13 cellular contexts compared by ENCODE assay signal in genomic region chr7:116951366-116952292, GRCh38. TPM values are rescaled to one million over a fixed set of nuclear protein-coding genes. Genes with fewer than 3 reads are reported as not detected.
A peak's percentile ranks its signal among the peaks of the same experiment; 100 is the strongest.
DNase-seq lines count a peak whose midpoint lies in the region; ATAC-seq, FAIRE-seq and TF ChIP-seq lines count a peak whose summit lies in the region.
"Had no signal": no experiment of that assay in that cellular context is flagged by ENCODE, and none has a peak within 500 bp of the region (broad histone marks: within the 10 kb centered on the region; RNA-seq: fewer than 3 reads in every experiment).

No MANE protein-coding gene starts in this region.

- TF ChIP-seq CTCF in Caco-2 (IDR thresholded peaks at IDR 0.05; ENCODE audit: insufficient read depth in 1 of 2, low read depth in 1 of 2, low read length in 1 of 2, severe bottlenecking in 1 of 2, unreplicated experiment in 1 of 2) (no peak), K562 (IDR thresholded peaks at IDR 0.05 in 2 of 3, conservative IDR thresholded peaks at IDR 0.05 in 1 of 3; ENCODE audit: insufficient read depth in 2 of 3, low read depth in 1 of 3, low read length in 3 of 3) (no peak), neural progenitor cell (IDR thresholded peaks at IDR 0.05) (no peak), GM13976 (IDR thresholded peaks at IDR 0.05; ENCODE audit: borderline replicate concordance, control extremely low read depth, extremely low read depth, insufficient read depth, missing control alignments) (no peak)

- POLR2A ChIA-PET in Caco-2 (lab: Charles Lee) = no interaction called here
- POLR2A ChIA-PET in K562 (lab: Yijun Ruan, JAX) = interaction anchor here (0.7 to 5.0 kb wide), 5 partner anchors 8 to 95 kb away, joined by 3 to 40 read pairs (median 3); no protein-coding TSS in a partner anchor

- no peaks in the 10 kb centered on the region for H3K9me1 ChIP-seq in K562 (ENCODE audit: control insufficient read depth, insufficient read depth, low read length)

- TF ChIP-seq POLR2A in K562 (conservative IDR thresholded peaks at IDR 0.05) = peak; percentile 85

- TF ChIP-seq EP300 in K562 (IDR thresholded peaks at IDR 0.05; ENCODE audit: low read length) = no peak

- H3K9ac ChIP-seq in K562 (ENCODE audit: insufficient read depth in 1 of 2, low read depth in 2 of 2, low read length in 2 of 2) (peak overlapping the region; percentile 13 to 96; a peak in 3 of 4 replicates), neural progenitor cell (no peak overlapping the region)

- H3K36me3 ChIP-seq in Caco-2 (ENCODE audit: control insufficient read depth, insufficient read depth, low read length) (no peaks in the 10 kb centered on the region), K562 (ENCODE audit: control insufficient read depth, insufficient read depth, low read length) (peaks cover 7% of the 10 kb centered on the region; the same call in 1 of the 3 replicates), neural progenitor cell (no peaks in the 10 kb centered on the region)

- H3K4me1 ChIP-seq in Caco-2 = peaks cover 12% of the 10 kb centered on the region
- H3K4me1 ChIP-seq in K562 (replicated peaks in 1 of 2; ENCODE audit: control insufficient read depth in 2 of 2, insufficient read depth in 2 of 2, low read length in 2 of 2) = peaks cover 27 to 54% of the 10 kb centered on the region in 2 experiments
- H3K4me1 ChIP-seq in neural progenitor cell = peaks cover 13% of the 10 kb centered on the region

- H3K27ac ChIP-seq in K562 (ENCODE audit: extremely low read depth, low read depth, low read length) = peak overlapping the region; percentile 95
- H3K27ac ChIP-seq in neural progenitor cell = no peak overlapping the region

- H3K4me1 Mint-ChIP-seq in Caco-2 (ENCODE audit: low read depth, unreplicated experiment) = peaks cover 14% of the 10 kb centered on the region
- H3K4me1 Mint-ChIP-seq in neural progenitor cell = peaks cover 22% of the 10 kb centered on the region

- BruUV-seq in Caco-2 (replicated peaks; lab: Mats Ljungman, UMichigan) (no TSS peak), K562 (replicated peaks; lab: Mats Ljungman, UMichigan) (no TSS peak)

- FAIRE-seq in K562 (lab: Jason Lieb, UNC) = peak; percentile 94
- FAIRE-seq in GM19239 (lab: Jason Lieb, UNC) = no peak
- FAIRE-seq: HTR-8/SVneo had no signal

- ATAC-seq in K562 = peak; percentile 66
- ATAC-seq: SK-N-SH treated with all-trans-retinoic acid at 6 μM for 48 hours had no signal

- H3F3A ChIP-seq in neural progenitor cell (ENCODE audit: low read depth) = peaks cover 18% of the 10 kb centered on the region

- H3K4me3 ChIP-seq in Caco-2 (ENCODE audit: low read depth, low read length) (peak overlapping the region; percentile 91), K562 (peak overlapping the region; percentile 31), neural progenitor cell (no peak overlapping the region)

- no peaks in the 10 kb centered on the region for H4K20me1 ChIP-seq in K562 (replicated peaks; ENCODE audit: control insufficient read depth, insufficient read depth, low read length)
- H4K20me1 ChIP-seq in neural progenitor cell (ENCODE audit: low read depth) = no peaks in the 10 kb centered on the region

- H3K4me3 Mint-ChIP-seq in Caco-2 (ENCODE audit: unreplicated experiment) = peak overlapping the region; percentile 94
- peak overlapping the region; percentile 14 for H3K4me3 Mint-ChIP-seq in neural progenitor cell

- 0 out of 4 replicates have a peak, but pooled peaks of 1 of the 2 experiments have one; percentile 5 for TF ChIP-seq RAD21 in K562 (CRISPR knock-in tag; conservative IDR thresholded peaks at IDR 0.05 in 1 of 2, IDR thresholded peaks at IDR 0.05 in 1 of 2)

- CTCF ChIA-PET in Caco-2 (lab: Charles Lee) = no interaction called here
- CTCF ChIA-PET in K562 (lab: Yijun Ruan, JAX; ENCODE audit: low intra/inter-chr PET ratio) = no interaction called here

- H3K9me3 Mint-ChIP-seq in Caco-2 (ENCODE audit: unreplicated experiment) (no peaks in the 10 kb centered on the region), neural progenitor cell (no peaks in the 10 kb centered on the region)
- H3K9me3 Mint-ChIP-seq: activated CD4-positive, alpha-beta T cell treated with anti-CD3 and anti-CD28 coated beads, Interleukin-2, amount 10 ng/mL, durations not matched to agents 24 days and 14 days had no signal

- peak overlapping the region; percentile 98 for H2AFZ ChIP-seq in K562 (ENCODE audit: low read depth, low read length)
- no peak overlapping the region for H2AFZ ChIP-seq in neural progenitor cell (replicated peaks)

- H3K4me2 ChIP-seq in K562 (ENCODE audit: insufficient read depth, low read length) = peak overlapping the region; percentile 75
- H3K4me2 ChIP-seq in neural progenitor cell = no peak overlapping the region

- H3K36me3 Mint-ChIP-seq in Caco-2 (ENCODE audit: insufficient read depth, unreplicated experiment) = peaks cover 14% of the 10 kb centered on the region
- no peaks in the 10 kb centered on the region for H3K36me3 Mint-ChIP-seq in neural progenitor cell

- peaks cover 31% of the 10 kb centered on the region for H3K79me2 ChIP-seq in K562 (ENCODE audit: control insufficient read depth, insufficient read depth, low read length)
- H3K79me2 ChIP-seq in neural progenitor cell (ENCODE audit: low read depth) = no peaks in the 10 kb centered on the region

- H3K27me3 ChIP-seq in Caco-2 (replicated peaks; ENCODE audit: control insufficient read depth, insufficient read depth, low read length) (no peaks in the 10 kb centered on the region), K562 (ENCODE audit: control insufficient read depth in 2 of 2, insufficient read depth in 2 of 2, low read length in 2 of 2) (no peaks in the 10 kb centered on the region), neural progenitor cell (no peaks in the 10 kb centered on the region)

- H3K27ac Mint-ChIP-seq in Caco-2 (ENCODE audit: unreplicated experiment) (peak overlapping the region; percentile 73), neural progenitor cell (no peak overlapping the region)
- H3K27ac Mint-ChIP-seq: activated CD4-positive, alpha-beta T cell treated with anti-CD3 and anti-CD28 coated beads, Interleukin-2, amount 10 ng/mL, durations not matched to agents 24 days and 14 days had no signal

- H3K9me3 ChIP-seq in Caco-2 (no peaks in the 10 kb centered on the region), K562 (replicated peaks; ENCODE audit: control insufficient read depth, insufficient read depth, low read depth, low read length) (no peaks in the 10 kb centered on the region), neural progenitor cell (ENCODE audit: low read depth) (no peaks in the 10 kb centered on the region)

- in situ Hi-C loops in K562 (cut with MboI) (loop anchor here (25.0 kb wide), 1 partner anchor 1236 kb away; the partner anchor contains the start of gene LSM8), GM13976 (cut with MboI; ENCODE audit: low sequenced_read_pairs, unreplicated experiment) (no loop called here)

- H3K27me3 Mint-ChIP-seq in Caco-2 (ENCODE audit: insufficient read depth, unreplicated experiment) = no peaks in the 10 kb centered on the region
- no peaks in the 10 kb centered on the region for H3K27me3 Mint-ChIP-seq in neural progenitor cell (ENCODE audit: insufficient read depth, low read depth)

- intact Hi-C loops in Caco-2 (cut with micrococcal nuclease; ENCODE audit: unreplicated experiment) (loop anchor here (1.0 to 5.0 kb wide), 3 partner anchors 21 to 141 kb away; no protein-coding TSS in a partner anchor), K562 (cut with micrococcal nuclease) (loop anchor here (1.0 to 10.0 kb wide), 5 partner anchors 74 to 1233 kb away; partner anchors contain the start of genes LSM8 and TES)

- peak; percentile 64 to 80 for DNase-seq in Caco-2
- DNase-seq in NAMALWA (ENCODE audit: low spot score) = peak; percentile 23
- peak; percentile 75 to 96 (median 82) for DNase-seq in K562 (ENCODE audit: extremely low read depth in 1 of 4, low spot score in 3 of 4)
- no peak for DNase-seq in neural progenitor cell (ENCODE audit: low spot score)
- no peak for DNase-seq in GM19239 (ENCODE audit: insufficient read length, low spot score)
- DNase-seq in GM13976 (ENCODE audit: low spot score) = no peak
- DNase-seq in 8988T = no peak
- no peak for DNase-seq in NCI-H1694 (lab: John Stamatoyannopoulos, UW)
- DNase-seq: activated CD4-positive, alpha-beta T cell treated with anti-CD3 and anti-CD28 coated beads, Interleukin-2, amount 10 ng/mL, durations not matched to agents 24 days and 14 days; activated gamma-delta T cell; NCI-H1417 treated with DMSO at 0.1 percent for 48 hours had no signal

- WGBS in K562 (ENCODE audit: insufficient coverage, low coverage, missing lambda C conversion rate) = 9% methylated on average over 17 of the region's 17 CpGs

TF ChIP-seq in K562, 482 proteins besides CTCF, POLR2A, EP300 and RAD21 (continues in another document):
- TF ChIP-seq PKNOX1 (IDR thresholded peaks at IDR 0.05) = peak; percentile 86
- peak; percentile 54 for TF ChIP-seq RBFOX2 (IDR thresholded peaks at IDR 0.05; ENCODE audit: low read depth, low read length)

RNA-seq across cellular contexts. Expression of gene ST7, which starts 1.7 kb away (rescaled TPM):
- total RNA-seq in Caco-2 (2022) (38.2 and 41.6 TPM in 2 replicates), K562 (2014; rRNA removed) (45.5 and 46.1 TPM in 2 replicates), K562 (2014; rRNA removed; fragmentation: Illumina TruSeq; extraction: Trizol) (23.9 and 24.9 TPM in 2 replicates), K562 (2015; rRNA removed; fragmentation: Illumina TruSeq; extraction: Trizol) (36.9 and 37.2 TPM in 2 replicates), K562 (2021) (31.1 and 34.1 TPM in 2 replicates), neural progenitor cell (ENCODE audit: low replicate concordance) (5.8 and 6.7 TPM in 2 replicates)
- total RNA-seq in K562 (2011; cell fraction: chromatin; rRNA removed; ENCODE audit: low replicate concordance) = 99.4 and 111 TPM in 2 replicates
- total RNA-seq in K562 (2011; cell fraction: nucleolus; rRNA removed) = 89.4 and 90.1 TPM in 2 replicates
- total RNA-seq in K562 (2011; cell fraction: nucleoplasm; rRNA removed) = 107 and 111 TPM in 2 replicates
- polyA plus RNA-seq in K562 (2011; rRNA removed) (32.7 and 52.8 TPM in 2 replicates), K562 (2014; fragmentation: Illumina TruSeq; extraction: Trizol) (41.7 and 56.3 TPM in 2 replicates), K562 (2014; fragmentation: Nextera tagmentation; extraction: Ambion mirVana) (10 to 100 TPM; 30.9 to 47.6 TPM), K562 (2014; rRNA removed) (28.4 and 42.3 TPM in 2 replicates)
- 26.2 and 27.3 TPM in 2 replicates for polyA plus RNA-seq in K562 (2011; cell fraction: cytosol; rRNA removed)
- polyA plus RNA-seq in K562 (2011; cell fraction: nucleus; rRNA removed) = 40.7 and 45.7 TPM in 2 replicates
- polyA plus RNA-seq in K562 (2012) = 42.1 and 46.6 TPM in 2 replicates
- 59.1 and 77.6 TPM in 2 replicates for polyA minus RNA-seq in K562 (2011; rRNA and poly(A)+ RNA removed)
- polyA minus RNA-seq in K562 (2011; cell fraction: cytosol; rRNA and poly(A)+ RNA removed) = 21.3 and 32.6 TPM in 2 replicates
- 66.8 and 85.0 TPM in 2 replicates for polyA minus RNA-seq in K562 (2011; cell fraction: nucleus; rRNA and poly(A)+ RNA removed)

Comparison
In these comparisons a context has a peak if more than half of its experiments do, and no peak if none do; other contexts are left out.
1. DNase-seq: peak in Caco-2 (2 of 2), NAMALWA (single experiment) and K562 (4 of 4); none in neural progenitor cell (single experiment), GM19239 (single experiment), GM13976 (single experiment), 8988T (single experiment) and NCI-H1694 (single experiment).